ENCODE assay signal across 1 cellular context in genomic region chr11:70445605-70446004, GRCh38.
TF ChIP-seq lines count a peak whose summit lies in the region.

No MANE protein-coding gene starts in this region.

TF ChIP-seq in HepG2, 621 proteins besides CTCF, POLR2A, EP300 and RAD21 (continued from another document):
- TF ChIP-seq ZBTB33 (CRISPR knock-in tag; IDR thresholded peaks at IDR 0.05): peak; percentile 14; the same call in 1 of the 2 replicates
